ENCODE assay signal across 8 cellular contexts in genomic region chr1:110208916-110209650, GRCh38. TPM values are rescaled to one million over a fixed set of nuclear protein-coding genes. Genes with fewer than 3 reads are reported as not detected.
DNase-seq lines count a peak whose midpoint lies in the region; TF ChIP-seq lines count a peak whose summit lies in the region.

No MANE protein-coding gene starts in this region.

- intact Hi-C loops in left ventricle myocardium inferior (cut with micrococcal nuclease) (loop anchor here (2.0 to 5.0 kb wide), 2 partner anchors 102 to 253 kb away; no protein-coding TSS in a partner anchor), cardiac septum (cut with DNase I) (loop anchor here (1.0 to 10.0 kb wide), 4 partner anchors 103 to 406 kb away; partner anchors contain the start of gene LAMTOR5), vagina (cut with DNase I) (no loop called here)

- H4K8ac ChIP-seq in mesenchymal stem cell (ENCODE audit: low read length), result no peak overlapping the region

- H3K14ac ChIP-seq in mesenchymal stem cell (ENCODE audit: low read length in 2 of 2), result no peak overlapping the region

- no peak overlapping the region for H3K18ac ChIP-seq in mesenchymal stem cell (ENCODE audit: low read depth in 1 of 2, low read length in 2 of 2)

- H3K79me1 ChIP-seq in mesenchymal stem cell (replicated peaks; ENCODE audit: low read length, poor library complexity, severe bottlenecking), result no peaks in the 10 kb centered on the region

- no peak for TF ChIP-seq POLR2A in vagina (IDR thresholded peaks at IDR 0.05)

- H3K4me3 ChIP-seq in left ventricle myocardium inferior (peak overlapping the region; percentile 82), mesenchymal stem cell (ENCODE audit: insufficient read depth in 1 of 2, low read depth in 1 of 2, low read length in 2 of 2) (peak overlapping the region; percentile 63 to 76), vagina (peak overlapping the region; percentile 75 to 99)

- H3K4me1 ChIP-seq in left ventricle myocardium inferior, result peaks cover 46% of the 10 kb centered on the region
- peaks cover 21% of the 10 kb centered on the region for H3K4me1 ChIP-seq in mesenchymal stem cell (ENCODE audit: control insufficient read depth, insufficient read depth, low read depth, low read length)
- H3K4me1 ChIP-seq in vagina, result peaks cover 39% of the 10 kb centered on the region

- no peak overlapping the region for H3K4me2 ChIP-seq in mesenchymal stem cell (ENCODE audit: low read length, poor library complexity, severe bottlenecking)

- H2AK5ac ChIP-seq in mesenchymal stem cell (ENCODE audit: low read length, severe bottlenecking), result no peak overlapping the region

- no peak overlapping the region for H3K4ac ChIP-seq in mesenchymal stem cell (ENCODE audit: low read depth in 1 of 2, low read length in 2 of 2)

- H3K27ac ChIP-seq in left ventricle myocardium inferior (replicated peaks) (peak overlapping the region; percentile 88), angular gyrus (ENCODE audit: low read depth, low read length) (peak overlapping the region; percentile 75), mesenchymal stem cell (ENCODE audit: low read length, poor library complexity, severe bottlenecking) (no peak overlapping the region), vagina (peak overlapping the region; percentile 95)

- H3K36me3 ChIP-seq in left ventricle myocardium inferior (no peaks in the 10 kb centered on the region), mesenchymal stem cell (ENCODE audit: control insufficient read depth in 1 of 2, insufficient read depth in 2 of 2, low read depth in 1 of 2, low read length in 2 of 2) (peaks cover 0 to 2% of the 10 kb centered on the region in 2 experiments), vagina (no peaks in the 10 kb centered on the region)

- no peak overlapping the region for H2BK120ac ChIP-seq in mesenchymal stem cell (ENCODE audit: low read depth, low read length)

- no peak overlapping the region for H3K23ac ChIP-seq in mesenchymal stem cell (ENCODE audit: low read length in 2 of 2)

- no peak overlapping the region for H2BK15ac ChIP-seq in mesenchymal stem cell (ENCODE audit: low read depth, poor library complexity, severe bottlenecking)

- 45% methylated on average over 7 of the region's 7 CpGs for WGBS in mesenchymal stem cell

- H4K91ac ChIP-seq in mesenchymal stem cell (ENCODE audit: low read length), result no peak overlapping the region

- no peak overlapping the region for H2AFZ ChIP-seq in mesenchymal stem cell (ENCODE audit: low read depth, low read length)

- DNase-seq in left ventricle myocardium inferior (no peak), cardiac septum (ENCODE audit: low spot score) (no peak), mesenchymal stem cell (no peak), vagina (ENCODE audit: extremely low spot score in 2 of 2) (no peak), middle frontal gyrus (ENCODE audit: extremely low spot score, low spot score) (no peak), AG08395 (ENCODE audit: low spot score) (no peak)
- no peak for DNase-seq in stimulated activated CD4-positive, alpha-beta T cell treated with anti-CD3 and anti-CD28 coated beads, Interleukin-4, amount 100 ng/mL, for 4 hours

- peak overlapping the region; percentile 83 for H3K9ac ChIP-seq in mesenchymal stem cell (ENCODE audit: low read length)

- H3K9me3 ChIP-seq in left ventricle myocardium inferior (replicated peaks), result no peaks in the 10 kb centered on the region
- no peaks in the 10 kb centered on the region for H3K9me3 ChIP-seq in mesenchymal stem cell (ENCODE audit: control insufficient read depth, low read length)
- no peaks in the 10 kb centered on the region for H3K9me3 ChIP-seq in vagina

- H3K27me3 ChIP-seq in left ventricle myocardium inferior (ENCODE audit: low read depth), result peaks cover 14% of the 10 kb centered on the region
- H3K27me3 ChIP-seq in mesenchymal stem cell (ENCODE audit: control insufficient read depth in 1 of 2, insufficient read depth in 1 of 2, low read length in 2 of 2), result peaks cover 3 to 73% of the 10 kb centered on the region in 2 experiments
- H3K27me3 ChIP-seq in vagina, result no peaks in the 10 kb centered on the region

- no peak for TF ChIP-seq CTCF in left ventricle myocardium inferior (IDR thresholded peaks at IDR 0.05; ENCODE audit: borderline replicate concordance)
- no peak for TF ChIP-seq CTCF in vagina (IDR thresholded peaks at IDR 0.05)

- no peak overlapping the region for H2BK12ac ChIP-seq in mesenchymal stem cell (ENCODE audit: low read length in 2 of 2)

- no peak overlapping the region for H2BK5ac ChIP-seq in mesenchymal stem cell (ENCODE audit: low read depth, low read length, poor library complexity, severe bottlenecking)

RNA-seq across cellular contexts. Expression of gene KCNC4, which starts 1.0 kb away (rescaled TPM):
- 6.1 TPM for total RNA-seq in left ventricle myocardium inferior
- 16.6 TPM for total RNA-seq in cardiac septum
- 0.17 TPM for polyA plus RNA-seq in mesenchymal stem cell (2013, experiment 1 of 2)
- 0.23 TPM for polyA plus RNA-seq in mesenchymal stem cell (2013, experiment 2 of 2)
- total RNA-seq in vagina, result 10.1 TPM

RNA-seq across cellular contexts. Expression of gene SLC6A17, which starts 58.8 kb away (rescaled TPM):
- total RNA-seq in left ventricle myocardium inferior, result not detected
- total RNA-seq in cardiac septum, result 0.40 TPM
- 0.04 TPM for polyA plus RNA-seq in mesenchymal stem cell (2013, experiment 1 of 2)
- polyA plus RNA-seq in mesenchymal stem cell (2013, experiment 2 of 2), result 0.04 TPM
- 1.7 TPM for total RNA-seq in vagina
